ENCODE assay signal across 19 cellular contexts in genomic region chr10:87713707-87714106, GRCh38.
"Had no signal": no experiment of that assay in that cellular context is flagged by ENCODE, and none has a peak within 500 bp of the region (broad histone marks: within the 10 kb centered on the region; RNA-seq: fewer than 3 reads in every experiment).

No MANE protein-coding gene starts in this region.

- H3K27me3 Mint-ChIP-seq: activated naive CD8-positive, alpha-beta T cell treated with anti-CD3 and anti-CD28 coated beads for 36 hours; dendritic cell treated with granulocyte-macrophage colony-stimulating factor and Interleukin-4, amounts not matched to agents 40 ng/mL and 50 ng/mL, for 4 days; progenitor cell of endocrine pancreas had no signal

- DNase-seq: activated CD4-positive, alpha-beta memory T cell treated with anti-CD3 and anti-CD28 coated beads for 36 hours; activated CD4-positive, alpha-beta T cell treated with anti-CD3 and anti-CD28 coated beads for 48 hours; activated naive CD4-positive, alpha-beta T cell treated with Interleukin-2 at 50 U/mL for 16 hours; activated naive CD8-positive, alpha-beta T cell treated with anti-CD3 and anti-CD28 coated beads for 36 hours; activated T-cell treated with anti-CD3 and anti-CD28 coated beads, Interleukin-2, amount 50 U/mL, for 48 hours; amygdala; effector CD8-positive, alpha-beta T cell; foreskin melanocyte; glutamatergic neuron; hypothalamus; mesendoderm; naive B cell; retina; stimulated activated CD4-positive, alpha-beta T cell treated with anti-CD3 and anti-CD28 coated beads, Interleukin-4, amount 100 ng/mL, for 24 hours; stimulated activated naive CD4-positive, alpha-beta T cell treated with Interleukin-2 at 50 U/mL for 16 hours; SW 1271; T-helper 17 cell had no signal

- H3K27ac Mint-ChIP-seq: activated CD4-positive, alpha-beta memory T cell treated with anti-CD3 and anti-CD28 coated beads for 36 hours; activated naive CD8-positive, alpha-beta T cell treated with anti-CD3 and anti-CD28 coated beads for 36 hours; dendritic cell treated with granulocyte-macrophage colony-stimulating factor and Interleukin-4, amounts not matched to agents 40 ng/mL and 50 ng/mL, for 4 days; naive B cell; T-helper 17 cell had no signal

- H3K9me3 Mint-ChIP-seq: activated CD4-positive, alpha-beta memory T cell treated with anti-CD3 and anti-CD28 coated beads for 36 hours; activated naive CD8-positive, alpha-beta T cell treated with anti-CD3 and anti-CD28 coated beads for 36 hours; dendritic cell treated with granulocyte-macrophage colony-stimulating factor and Interleukin-4, amounts not matched to agents 40 ng/mL and 50 ng/mL, for 4 days; naive B cell had no signal

- H3K4me1 Mint-ChIP-seq: activated naive CD8-positive, alpha-beta T cell treated with anti-CD3 and anti-CD28 coated beads for 36 hours had no signal

- ATAC-seq: T-helper 17 cell had no signal

- H3K36me3 Mint-ChIP-seq: activated CD4-positive, alpha-beta memory T cell treated with anti-CD3 and anti-CD28 coated beads for 36 hours; activated naive CD8-positive, alpha-beta T cell treated with anti-CD3 and anti-CD28 coated beads for 36 hours; naive B cell had no signal

- H3K4me3 Mint-ChIP-seq: activated CD4-positive, alpha-beta memory T cell treated with anti-CD3 and anti-CD28 coated beads for 36 hours; activated naive CD8-positive, alpha-beta T cell treated with anti-CD3 and anti-CD28 coated beads for 36 hours; dendritic cell treated with granulocyte-macrophage colony-stimulating factor and Interleukin-4, amounts not matched to agents 40 ng/mL and 50 ng/mL, for 4 days; naive B cell; T-helper 17 cell had no signal
